ENCODE assay signal across 8 cellular contexts in genomic region chr1:28249013-28249870, GRCh38. TPM values are rescaled to one million over a fixed set of nuclear protein-coding genes. Genes with fewer than 3 reads are reported as not detected.
DNase-seq lines count a peak whose midpoint lies in the region; ATAC-seq and TF ChIP-seq lines count a peak whose summit lies in the region.

No MANE protein-coding gene starts in this region.

- H3K4me1 ChIP-seq in lower lobe of right lung (peaks cover 51% of the 10 kb centered on the region), uterus (peaks cover 5% of the 10 kb centered on the region in 2 donors)

- TF ChIP-seq CTCF in lower lobe of right lung (IDR thresholded peaks at IDR 0.05) (no peak), uterus (IDR thresholded peaks at IDR 0.05) (no peak), GM10248 (IDR thresholded peaks at IDR 0.05; ENCODE audit: control extremely low read depth, extremely low read depth, low read depth, missing control alignments) (no peak)

- TF ChIP-seq POLR2A in uterus (IDR thresholded peaks at IDR 0.05) = no peak

- no peaks in the 10 kb centered on the region for H3K9me3 ChIP-seq in lower lobe of right lung
- no peaks in the 10 kb centered on the region for H3K9me3 ChIP-seq in uterus

- intact Hi-C loops in lower lobe of right lung (cut with DNase I) (no loop called here), uterus (cut with DNase I; ENCODE audit: low total_unique reads) (no loop called here)

- peak; percentile 63 to 70 for ATAC-seq in lower lobe of right lung
- ATAC-seq in GM21825 (IDR thresholded peaks at IDR 0.05; ENCODE audit: unreplicated experiment) = no peak

- H3K27me3 ChIP-seq in lower lobe of right lung (ENCODE audit: low read depth) (no peaks in the 10 kb centered on the region), uterus (no peaks in the 10 kb centered on the region)

- H3K36me3 ChIP-seq in lower lobe of right lung (no peaks in the 10 kb centered on the region), uterus (no peaks in the 10 kb centered on the region)

- DNase-seq in DMS 273 treated with DMSO at 0.1 percent for 48 hours (lab: John Stamatoyannopoulos, UW) (peak; percentile 42), HS-27A (ENCODE audit: low read depth) (peak; percentile 60), SIG-M5 treated with dmso at 0.1 percent for 504 hours (lab: John Stamatoyannopoulos, UW; ENCODE audit: unreplicated experiment) (peak; percentile 68), lower lobe of right lung (peak; percentile 83), uterus (no peak), GM10248 (ENCODE audit: extremely low spot score) (no peak)

- CTCF ChIA-PET in GM10248 (lab: Yijun Ruan, JAX) = interaction anchor here (0.7 to 4.3 kb wide), 54 partner anchors 11 to 628 kb away, joined by 3 to 111 read pairs (median 4); partner anchors contain the start of genes ATP5IF1, GMEB1, MED18 and PHACTR4

- POLR2A ChIA-PET in GM10248 (lab: Yijun Ruan, JAX) = interaction anchor here (0.7 to 1.8 kb wide), 4 partner anchors 9 to 332 kb away, joined by 3 to 9 read pairs (median 6); partner anchors contain the start of gene ATP5IF1

- H3K27ac ChIP-seq in cingulate gyrus (ENCODE audit: low read depth, low read length) (peak overlapping the region; percentile 83), lower lobe of right lung (peak overlapping the region; percentile 86), uterus (peak overlapping the region; percentile 79 to 88)

- H3K4me3 ChIP-seq in lower lobe of right lung (peak overlapping the region; percentile 15), uterus (no peak overlapping the region)

RNA-seq across cellular contexts. Expression of gene SESN2, which starts 10.1 kb away (rescaled TPM):
- total RNA-seq in lower lobe of right lung (13.1 TPM), uterus (10 to 100 TPM in 1 of 4 donors, 1 to 10 TPM in 3; 4.9 to 15.9 (median 7.9) TPM)

RNA-seq across cellular contexts. Expression of gene ATP5IF1, which starts 13.3 kb away (rescaled TPM):
- 109 TPM for total RNA-seq in lower lobe of right lung
- 100 to 1,000 TPM in 1 of 4 donors, 10 to 100 TPM in 3; 57.1 to 103 (median 82.2) TPM for total RNA-seq in uterus

RNA-seq across cellular contexts. Expression of gene DNAJC8, which starts 16.4 kb away (rescaled TPM):
- total RNA-seq in lower lobe of right lung (68.9 TPM), uterus (10 to 100 TPM; 24.3 to 90.9 (median 56.2) TPM)

Comparison
In these comparisons a context has a peak if more than half of its experiments do, and no peak if none do; other contexts are left out.
1. DNase-seq: peak in DMS 273 treated with DMSO at 0.1 percent for 48 hours (single experiment), HS-27A (single experiment), SIG-M5 treated with dmso at 0.1 percent for 504 hours (single experiment) and lower lobe of right lung (single experiment); none in uterus (0 of 2) and GM10248 (single experiment).
2. Peak in every context shown above with its lines, with median percentiles within 50 percentile points of each other: H3K27ac ChIP-seq.